ENCODE assay signal across 1 cellular context in genomic region chr7:50677279-50677996, GRCh38.
TF ChIP-seq lines count a peak whose summit lies in the region.

No MANE protein-coding gene starts in this region.

TF ChIP-seq in HepG2, 621 proteins besides CTCF, POLR2A, EP300 and RAD21 (continued from another document and continues in another):
- TF ChIP-seq SMARCE1 (IDR thresholded peaks at IDR 0.05; ENCODE audit: borderline replicate concordance) (no peak), BCL6 (CRISPR knock-in tag; IDR thresholded peaks at IDR 0.05) (peak; percentile 57; the same call in 1 of the 2 replicates), ZBTB7A (CRISPR knock-in tag; IDR thresholded peaks at IDR 0.05) (no peak), ZNF20 (CRISPR knock-in tag; IDR thresholded peaks at IDR 0.05) (no peak), PCBP1 (IDR thresholded peaks at IDR 0.05; ENCODE audit: borderline replicate concordance, low read depth, low read length) (no peak), ZNF772 (CRISPR knock-in tag; IDR thresholded peaks at IDR 0.05) (no peak), HDAC2 (CRISPR knock-in tag; IDR thresholded peaks at IDR 0.05) (peak; percentile 38; the same call in 1 of the 2 replicates), HOXA7 (CRISPR knock-in tag; IDR thresholded peaks at IDR 0.05) (no peak), ZNF800 (CRISPR knock-in tag; IDR thresholded peaks at IDR 0.05) (0 out of 2 replicates have a peak, but pooled peaks have one; percentile 18), ZNF446 (CRISPR knock-in tag; IDR thresholded peaks at IDR 0.05) (no peak), NR1H2 (CRISPR knock-in tag; IDR thresholded peaks at IDR 0.05; ENCODE audit: borderline replicate concordance, low read depth) (no peak), PRDM10 (CRISPR knock-in tag; IDR thresholded peaks at IDR 0.05; ENCODE audit: low read depth) (no peak), HNRNPK (IDR thresholded peaks at IDR 0.05; ENCODE audit: low read depth, low read length, poor library complexity, severe bottlenecking) (no peak), ZHX1 (CRISPR knock-in tag; IDR thresholded peaks at IDR 0.05; ENCODE audit: low read depth) (no peak), HMG20B (CRISPR knock-in tag; conservative IDR thresholded peaks at IDR 0.05) (no peak), ZNF317 (CRISPR knock-in tag; IDR thresholded peaks at IDR 0.05) (no peak), ZNF333 (CRISPR knock-in tag; IDR thresholded peaks at IDR 0.05; ENCODE audit: borderline replicate concordance) (no peak), ZNF253 (CRISPR knock-in tag; IDR thresholded peaks at IDR 0.05; ENCODE audit: borderline replicate concordance) (no peak), RARA (CRISPR knock-in tag; IDR thresholded peaks at IDR 0.05) (peak; percentile 66), ZNF225 (CRISPR knock-in tag; IDR thresholded peaks at IDR 0.05) (no peak), ZNF713 (CRISPR knock-in tag; IDR thresholded peaks at IDR 0.05) (no peak), STAG1 (CRISPR knock-in tag; IDR thresholded peaks at IDR 0.05) (no peak; the same call in none of the 2 replicates), SPEN (CRISPR knock-in tag; IDR thresholded peaks at IDR 0.05; ENCODE audit: low read depth) (no peak), IKZF1 (IDR thresholded peaks at IDR 0.05) (no peak), RFX5 (IDR thresholded peaks at IDR 0.05; ENCODE audit: low read depth, low read length) (no peak), ZBTB44 (CRISPR knock-in tag; IDR thresholded peaks at IDR 0.05) (no peak), ZNF441 (CRISPR knock-in tag; IDR thresholded peaks at IDR 0.05; ENCODE audit: borderline replicate concordance) (no peak), NRL (CRISPR knock-in tag; IDR thresholded peaks at IDR 0.05; ENCODE audit: borderline replicate concordance) (no peak), ZNF546 (CRISPR knock-in tag; conservative IDR thresholded peaks at IDR 0.05) (no peak), BHLHE40 (IDR thresholded peaks at IDR 0.05; ENCODE audit: low read length) (peak; percentile 98), SUZ12 (IDR thresholded peaks at IDR 0.05; ENCODE audit: low read depth, low read length) (no peak), RBFOX2 (IDR thresholded peaks at IDR 0.05; ENCODE audit: low read depth, low read length) (no peak)
- TF ChIP-seq, protein P1, sequence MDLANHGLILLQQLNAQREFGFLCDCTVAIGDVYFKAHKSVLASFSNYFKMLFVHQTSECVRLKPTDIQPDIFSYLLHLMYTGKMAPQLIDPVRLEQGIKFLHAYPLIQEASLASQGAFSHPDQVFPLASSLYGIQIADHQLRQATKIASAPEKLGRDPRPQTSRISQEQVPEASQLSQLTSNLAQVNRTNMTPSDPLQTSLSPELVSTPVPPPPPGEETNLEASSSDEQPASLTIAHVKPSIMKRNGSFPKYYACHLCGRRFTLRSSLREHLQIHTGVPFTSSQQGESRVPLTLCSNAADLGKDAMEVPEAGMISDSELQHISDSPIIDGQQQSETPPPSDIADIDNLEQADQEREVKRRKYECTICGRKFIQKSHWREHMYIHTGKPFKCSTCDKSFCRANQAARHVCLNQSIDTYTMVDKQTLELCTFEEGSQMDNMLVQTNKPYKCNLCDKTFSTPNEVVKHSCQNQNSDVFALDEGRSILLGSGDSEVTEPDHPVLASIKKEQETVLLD (CRISPR knock-in tag; IDR thresholded peaks at IDR 0.05; ENCODE audit: low read depth): no peak
- TF ChIP-seq, protein P2, sequence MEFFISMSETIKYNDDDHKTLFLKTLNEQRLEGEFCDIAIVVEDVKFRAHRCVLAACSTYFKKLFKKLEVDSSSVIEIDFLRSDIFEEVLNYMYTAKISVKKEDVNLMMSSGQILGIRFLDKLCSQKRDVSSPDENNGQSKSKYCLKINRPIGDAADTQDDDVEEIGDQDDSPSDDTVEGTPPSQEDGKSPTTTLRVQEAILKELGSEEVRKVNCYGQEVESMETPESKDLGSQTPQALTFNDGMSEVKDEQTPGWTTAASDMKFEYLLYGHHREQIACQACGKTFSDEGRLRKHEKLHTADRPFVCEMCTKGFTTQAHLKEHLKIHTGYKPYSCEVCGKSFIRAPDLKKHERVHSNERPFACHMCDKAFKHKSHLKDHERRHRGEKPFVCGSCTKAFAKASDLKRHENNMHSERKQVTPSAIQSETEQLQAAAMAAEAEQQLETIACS (CRISPR knock-in tag; IDR thresholded peaks at IDR 0.05): no peak
- TF ChIP-seq, protein P3, sequence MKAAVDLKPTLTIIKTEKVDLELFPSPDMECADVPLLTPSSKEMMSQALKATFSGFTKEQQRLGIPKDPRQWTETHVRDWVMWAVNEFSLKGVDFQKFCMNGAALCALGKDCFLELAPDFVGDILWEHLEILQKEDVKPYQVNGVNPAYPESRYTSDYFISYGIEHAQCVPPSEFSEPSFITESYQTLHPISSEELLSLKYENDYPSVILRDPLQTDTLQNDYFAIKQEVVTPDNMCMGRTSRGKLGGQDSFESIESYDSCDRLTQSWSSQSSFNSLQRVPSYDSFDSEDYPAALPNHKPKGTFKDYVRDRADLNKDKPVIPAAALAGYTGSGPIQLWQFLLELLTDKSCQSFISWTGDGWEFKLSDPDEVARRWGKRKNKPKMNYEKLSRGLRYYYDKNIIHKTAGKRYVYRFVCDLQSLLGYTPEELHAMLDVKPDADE (CRISPR knock-in tag; IDR thresholded peaks at IDR 0.05): no peak
- TF ChIP-seq, protein P4, sequence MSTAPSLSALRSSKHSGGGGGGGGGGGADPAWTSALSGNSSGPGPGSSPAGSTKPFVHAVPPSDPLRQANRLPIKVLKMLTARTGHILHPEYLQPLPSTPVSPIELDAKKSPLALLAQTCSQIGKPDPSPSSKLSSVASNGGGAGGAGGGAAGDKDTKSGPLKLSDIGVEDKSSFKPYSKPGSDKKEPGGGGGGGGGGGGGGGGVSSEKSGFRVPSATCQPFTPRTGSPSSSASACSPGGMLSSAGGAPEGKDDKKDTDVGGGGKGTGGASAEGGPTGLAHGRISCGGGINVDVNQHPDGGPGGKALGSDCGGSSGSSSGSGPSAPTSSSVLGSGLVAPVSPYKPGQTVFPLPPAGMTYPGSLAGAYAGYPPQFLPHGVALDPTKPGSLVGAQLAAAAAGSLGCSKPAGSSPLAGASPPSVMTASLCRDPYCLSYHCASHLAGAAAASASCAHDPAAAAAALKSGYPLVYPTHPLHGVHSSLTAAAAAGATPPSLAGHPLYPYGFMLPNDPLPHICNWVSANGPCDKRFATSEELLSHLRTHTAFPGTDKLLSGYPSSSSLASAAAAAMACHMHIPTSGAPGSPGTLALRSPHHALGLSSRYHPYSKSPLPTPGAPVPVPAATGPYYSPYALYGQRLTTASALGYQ (CRISPR knock-in tag; IDR thresholded peaks at IDR 0.05): no peak
- TF ChIP-seq, protein P5, sequence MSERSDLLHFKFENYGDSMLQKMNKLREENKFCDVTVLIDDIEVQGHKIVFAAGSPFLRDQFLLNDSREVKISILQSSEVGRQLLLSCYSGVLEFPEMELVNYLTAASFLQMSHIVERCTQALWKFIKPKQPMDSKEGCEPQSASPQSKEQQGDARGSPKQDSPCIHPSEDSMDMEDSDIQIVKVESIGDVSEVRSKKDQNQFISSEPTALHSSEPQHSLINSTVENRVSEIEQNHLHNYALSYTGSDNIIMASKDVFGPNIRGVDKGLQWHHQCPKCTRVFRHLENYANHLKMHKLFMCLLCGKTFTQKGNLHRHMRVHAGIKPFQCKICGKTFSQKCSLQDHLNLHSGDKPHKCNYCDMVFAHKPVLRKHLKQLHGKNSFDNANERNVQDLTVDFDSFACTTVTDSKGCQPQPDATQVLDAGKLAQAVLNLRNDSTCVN (CRISPR knock-in tag; IDR thresholded peaks at IDR 0.05; ENCODE audit: borderline replicate concordance): 0 out of 2 replicates have a peak, but pooled peaks have one; percentile 27
- TF ChIP-seq, protein P6, sequence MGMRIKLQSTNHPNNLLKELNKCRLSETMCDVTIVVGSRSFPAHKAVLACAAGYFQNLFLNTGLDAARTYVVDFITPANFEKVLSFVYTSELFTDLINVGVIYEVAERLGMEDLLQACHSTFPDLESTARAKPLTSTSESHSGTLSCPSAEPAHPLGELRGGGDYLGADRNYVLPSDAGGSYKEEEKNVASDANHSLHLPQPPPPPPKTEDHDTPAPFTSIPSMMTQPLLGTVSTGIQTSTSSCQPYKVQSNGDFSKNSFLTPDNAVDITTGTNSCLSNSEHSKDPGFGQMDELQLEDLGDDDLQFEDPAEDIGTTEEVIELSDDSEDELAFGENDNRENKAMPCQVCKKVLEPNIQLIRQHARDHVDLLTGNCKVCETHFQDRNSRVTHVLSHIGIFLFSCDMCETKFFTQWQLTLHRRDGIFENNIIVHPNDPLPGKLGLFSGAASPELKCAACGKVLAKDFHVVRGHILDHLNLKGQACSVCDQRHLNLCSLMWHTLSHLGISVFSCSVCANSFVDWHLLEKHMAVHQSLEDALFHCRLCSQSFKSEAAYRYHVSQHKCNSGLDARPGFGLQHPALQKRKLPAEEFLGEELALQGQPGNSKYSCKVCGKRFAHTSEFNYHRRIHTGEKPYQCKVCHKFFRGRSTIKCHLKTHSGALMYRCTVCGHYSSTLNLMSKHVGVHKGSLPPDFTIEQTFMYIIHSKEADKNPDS (CRISPR knock-in tag; IDR thresholded peaks at IDR 0.05): no peak
- TF ChIP-seq, protein P7, sequence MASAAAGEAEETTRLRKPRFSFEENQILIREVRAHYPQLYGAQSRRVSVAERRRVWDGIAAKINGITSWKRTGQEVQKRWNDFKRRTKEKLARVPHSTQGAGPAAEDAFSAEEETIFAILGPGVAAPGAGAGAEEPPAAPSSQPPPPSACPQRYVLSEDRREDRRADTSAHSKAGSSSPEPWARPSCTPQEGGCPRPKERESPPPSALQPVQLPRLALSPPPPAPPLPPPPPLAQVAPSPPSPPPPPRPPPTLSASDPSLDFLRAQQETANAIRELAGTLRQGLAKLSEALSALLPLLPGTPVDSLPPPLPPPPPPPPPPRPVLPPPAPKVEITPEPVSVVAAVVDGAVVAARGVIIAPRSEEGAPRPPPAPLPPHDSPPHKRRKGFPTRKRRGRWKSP (CRISPR knock-in tag; IDR thresholded peaks at IDR 0.05): no peak
